8 cellular contexts compared by ENCODE assay signal in genomic region chr11:209275-210121, GRCh38. TPM values are rescaled to one million over a fixed set of nuclear protein-coding genes. Genes with fewer than 3 reads are reported as not detected.
A peak's percentile ranks its signal among the peaks of the same experiment; 100 is the strongest.
DNase-seq lines count a peak whose midpoint lies in the region; ATAC-seq and TF ChIP-seq lines count a peak whose summit lies in the region.

No MANE protein-coding gene starts in this region.

- H3K9me3 Mint-ChIP-seq in CD14-positive monocyte (no peaks in the 10 kb centered on the region), natural killer cell (no peaks in the 10 kb centered on the region)

- DNase-seq in CD14-positive monocyte (ENCODE audit: low spot score) = no peak
- peak; percentile 18 for DNase-seq in MG63
- no peak for DNase-seq in natural killer cell
- DNase-seq in omental fat pad (ENCODE audit: low spot score) = no peak
- no peak for DNase-seq in activated CD4-positive, alpha-beta T cell treated with anti-CD3 and anti-CD28 coated beads, Interleukin-2, amount 50 U/mL, for 48 hours

- H3K27ac Mint-ChIP-seq in CD14-positive monocyte = peak overlapping the region; percentile 53 to 100 (median 84)
- H3K27ac Mint-ChIP-seq in natural killer cell = peak overlapping the region; percentile 99

- no peak for ATAC-seq in natural killer cell
- no peak for ATAC-seq in omental fat pad (ENCODE audit: low FRiP score)
- no peak for ATAC-seq in HG02970 (IDR thresholded peaks at IDR 0.05; ENCODE audit: low FRiP score, unreplicated experiment)
- ATAC-seq in HG03378 (IDR thresholded peaks at IDR 0.05; ENCODE audit: unreplicated experiment) = no peak

- TF ChIP-seq CTCF in CD14-positive monocyte (IDR thresholded peaks at IDR 0.05) (no peak), natural killer cell (IDR thresholded peaks at IDR 0.05) (no peak), omental fat pad (IDR thresholded peaks at IDR 0.05) (no peak)

- H3K9ac ChIP-seq in duodenal mucosa (ENCODE audit: low read depth in 1 of 2, low read length in 2 of 2) = peak overlapping the region; percentile 61 to 98

- H3K4me1 Mint-ChIP-seq in CD14-positive monocyte (peaks cover 36% of the 10 kb centered on the region), natural killer cell (peaks cover 25 to 49% of the 10 kb centered on the region in 2 donors)

- H3K9me3 ChIP-seq in MG63 (no peaks in the 10 kb centered on the region), duodenal mucosa (ENCODE audit: control insufficient read depth in 1 of 2, low read length in 2 of 2) (no peaks in the 10 kb centered on the region)

- peak overlapping the region; percentile 97 to 98 for H3K4me3 Mint-ChIP-seq in CD14-positive monocyte
- peak overlapping the region; percentile 97 for H3K4me3 Mint-ChIP-seq in natural killer cell

- peaks cover 0 to 4% (median 2%) of the 10 kb centered on the region in 3 donors for H3K27me3 Mint-ChIP-seq in CD14-positive monocyte (ENCODE audit: low read depth in 3 of 3)
- no peaks in the 10 kb centered on the region for H3K27me3 Mint-ChIP-seq in natural killer cell (ENCODE audit: low read depth in 2 of 2)

- H3K4me1 ChIP-seq in duodenal mucosa (ENCODE audit: control insufficient read depth in 1 of 2, insufficient read depth in 2 of 2, low read length in 2 of 2) = peaks cover 34 to 45% of the 10 kb centered on the region in 2 donors

- H3K36me3 Mint-ChIP-seq in CD14-positive monocyte (peaks cover 57 to 66% of the 10 kb centered on the region in 2 donors), natural killer cell (no peaks in the 10 kb centered on the region)

- no peak overlapping the region for H3K27ac ChIP-seq in duodenal mucosa (ENCODE audit: low read depth, low read length)

- intact Hi-C loops in CD14-positive monocyte (cut with micrococcal nuclease) = loop anchor here in 1 of 2 donors (2.0 to 10.0 kb wide), 3 partner anchors 58 to 295 kb away; partner anchors contain the start of gene RNH1
- intact Hi-C loops in natural killer cell (cut with micrococcal nuclease) = loop anchor here (5.0 kb wide), 2 partner anchors 148 to 208 kb away; no protein-coding TSS in a partner anchor

- H3K36me3 ChIP-seq in MG63 (peaks cover 80% of the 10 kb centered on the region), duodenal mucosa (ENCODE audit: control insufficient read depth in 1 of 2, insufficient read depth in 2 of 2, low read length in 2 of 2) (peaks cover 49 to 59% of the 10 kb centered on the region in 2 donors)

- H3K27me3 ChIP-seq in MG63 (no peaks in the 10 kb centered on the region), duodenal mucosa (ENCODE audit: control insufficient read depth in 1 of 2, insufficient read depth in 2 of 2, low read length in 2 of 2) (no peaks in the 10 kb centered on the region)

- H3K4me3 ChIP-seq in MG63 (peak overlapping the region; percentile 90), duodenal mucosa (ENCODE audit: low read depth in 1 of 2, low read length in 2 of 2) (peak overlapping the region; percentile 82 to 96)

RNA-seq across cellular contexts. Expression of gene RIC8A, which starts 2.0 kb away (rescaled TPM):
- polyA plus RNA-seq in CD14-positive monocyte = 10 to 100 TPM; 51.1 to 56.5 TPM
- total RNA-seq in MG63 (2014; rRNA removed; shearing (Covaris generic); ENCODE audit: low replicate concordance) = 142 and 222 TPM in 2 replicates
- total RNA-seq in natural killer cell = 100 to 1,000 TPM; 102 to 153 (median 106) TPM
- total RNA-seq in omental fat pad = 100 to 1,000 TPM in 1 of 4 donors, 10 to 100 TPM in 3; 60.6 to 104 (median 77.6) TPM

RNA-seq across cellular contexts. Expression of gene BET1L, which starts 2.3 kb away (rescaled TPM):
- 10 to 100 TPM in 1 of 2 donors, 1 to 10 TPM in 1; 9.5 to 29.3 TPM for polyA plus RNA-seq in CD14-positive monocyte
- total RNA-seq in MG63 (2014; rRNA removed; shearing (Covaris generic); ENCODE audit: low replicate concordance) = 28.2 and 29.0 TPM in 2 replicates
- total RNA-seq in natural killer cell = 10 to 100 TPM; 32.4 to 44.1 (median 35.8) TPM
- total RNA-seq in omental fat pad = 10 to 100 TPM; 18.4 to 29.1 (median 26.8) TPM

RNA-seq across cellular contexts. Expression of gene SCGB1C1, which starts 16.6 kb away (rescaled TPM):
- polyA plus RNA-seq in CD14-positive monocyte = not detected
- total RNA-seq in MG63 (2014; rRNA removed; shearing (Covaris generic); ENCODE audit: low replicate concordance) = not detected in 2 replicates
- total RNA-seq in natural killer cell (1 to 10 TPM in 1 of 3 donors, under 1 TPM in 1, not detected in 1; 0.73 to 2.1 TPM), omental fat pad (not detected)

RNA-seq across cellular contexts. Expression of gene SIRT3, which starts 26.6 kb away (rescaled TPM):
- 1 to 10 TPM; 4.3 TPM for polyA plus RNA-seq in CD14-positive monocyte
- total RNA-seq in MG63 (2014; rRNA removed; shearing (Covaris generic); ENCODE audit: low replicate concordance) = 15.1 and 24.9 TPM in 2 replicates
- total RNA-seq in natural killer cell = 10 to 100 TPM; 20.1 to 24.2 (median 21.2) TPM
- 10 to 100 TPM in 3 of 4 donors, 1 to 10 TPM in 1; 6.8 to 19.2 (median 12.2) TPM for total RNA-seq in omental fat pad

RNA-seq across cellular contexts. Expression of gene PSMD13, which starts 27.3 kb away (rescaled TPM):
- 100 to 1,000 TPM; 218 to 272 TPM for polyA plus RNA-seq in CD14-positive monocyte
- 219 and 287 TPM in 2 replicates for total RNA-seq in MG63 (2014; rRNA removed; shearing (Covaris generic); ENCODE audit: low replicate concordance)
- total RNA-seq in natural killer cell (100 to 1,000 TPM in 2 of 3 donors, 10 to 100 TPM in 1; 94.6 to 111 (median 104) TPM), omental fat pad (100 to 1,000 TPM in 1 of 4 donors, 10 to 100 TPM in 3; 69.6 to 124 (median 78.2) TPM)
